ENCODE assay signal across 19 cellular contexts in the genomic region with DNA sequence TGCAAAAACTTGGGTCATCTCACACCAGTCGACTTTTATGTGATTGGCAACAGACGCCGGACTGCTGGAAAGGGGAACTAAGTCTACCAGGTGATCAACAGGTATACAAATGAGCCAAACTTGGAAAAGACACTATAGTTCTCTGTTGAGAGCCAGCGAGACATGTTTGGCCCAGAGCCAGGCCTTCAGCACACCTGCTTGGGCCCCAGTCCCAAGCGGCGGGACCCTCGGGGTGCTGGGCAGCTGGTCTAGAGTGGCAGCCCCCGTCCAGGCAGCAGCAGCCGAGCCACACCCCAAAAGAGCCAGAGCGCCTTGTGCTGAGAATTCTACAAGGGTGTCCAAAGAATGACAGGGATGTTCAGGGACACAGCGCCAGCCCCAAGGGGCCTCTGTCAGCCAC. TPM values are rescaled to one million over a fixed set of nuclear protein-coding genes. Genes with fewer than 3 reads are reported as not detected.
DNase-seq lines count a peak whose midpoint lies in the region; ATAC-seq, FAIRE-seq and TF ChIP-seq lines count a peak whose summit lies in the region.
"Had no signal": no experiment of that assay in that cellular context is flagged by ENCODE, and none has a peak within 500 bp of the region (broad histone marks: within the 10 kb centered on the region; RNA-seq: fewer than 3 reads in every experiment).

No MANE protein-coding gene starts in this region.

- in situ Hi-C loops in HepG2 (cut with HindIII; ENCODE audit: extremely low pct_ligation_motif_present, low pct_unique_long_range_greater_than_20kb), result no loop called here

- H3K27me3 ChIP-seq in right atrium auricular region (no peaks in the 10 kb centered on the region), SU-DHL-6 (ENCODE audit: low read length) (no peaks in the 10 kb centered on the region), HepG2 (ENCODE audit: control insufficient read depth in 1 of 2, insufficient read depth in 2 of 2, low read length in 2 of 2) (no peaks in the 10 kb centered on the region), stomach smooth muscle (ENCODE audit: control insufficient read depth in 1 of 2, insufficient read depth in 2 of 2, low read length in 2 of 2) (no peaks in the 10 kb centered on the region)
- H3K27me3 ChIP-seq: SJSA1 had no signal

- ATAC-seq in Right ventricle myocardium inferior, result no peak
- no peak for ATAC-seq in HepG2
- no peak for ATAC-seq in HG03342 (IDR thresholded peaks at IDR 0.05; ENCODE audit: unreplicated experiment)
- ATAC-seq: GM12878, GM23338 had no signal

- H4K20me1 ChIP-seq in SU-DHL-6 (ENCODE audit: low read depth, low read length), result no peaks in the 10 kb centered on the region
- peaks cover 4% of the 10 kb centered on the region for H4K20me1 ChIP-seq in HepG2 (ENCODE audit: insufficient read depth, low read length)

- peak; percentile 39 for DNase-seq in Right ventricle myocardium inferior (ENCODE audit: missing footprints)
- DNase-seq in right atrium auricular region (ENCODE audit: low spot score), result no peak
- no peak for DNase-seq in HepG2 (ENCODE audit: low spot score)
- no peak for DNase-seq in T-helper 2 cell
- DNase-seq: C1 segment of cervical spinal cord, GDM1, Kasumi-1, MM.1S, NCI-H1092 treated with DMSO at 0.1 percent for 48 hours, NCI-H1694 treated with DMSO at 0.1 percent for 48 hours, NCI-H526 treated with DMSO at 0.1 percent for 48 hours, PC-9 had no signal

- H3K9ac ChIP-seq in SU-DHL-6 (ENCODE audit: low read length) (no peak overlapping the region), HepG2 (ENCODE audit: insufficient read depth, low read depth, low read length) (no peak overlapping the region), stomach smooth muscle (ENCODE audit: low read length in 2 of 2) (no peak overlapping the region)

- H3K79me2 ChIP-seq in SU-DHL-6 (ENCODE audit: insufficient read depth, low read length) (no peaks in the 10 kb centered on the region), HepG2 (ENCODE audit: insufficient read depth, low read length) (no peaks in the 10 kb centered on the region)

- H3K9me2 ChIP-seq in SU-DHL-6 (replicated peaks; ENCODE audit: insufficient read depth, low read length), result no peaks in the 10 kb centered on the region

- H3F3A ChIP-seq in SU-DHL-6 (ENCODE audit: insufficient read depth), result no peaks in the 10 kb centered on the region

- no peak overlapping the region for H3K27ac ChIP-seq in right atrium auricular region
- 0 out of 2 replicates have a peak overlapping the region, but pooled peaks have one; percentile 20 for H3K27ac ChIP-seq in SU-DHL-6 (ENCODE audit: low read depth, low read length)
- no peak overlapping the region for H3K27ac ChIP-seq in HepG2 (ENCODE audit: extremely low read length, insufficient read depth, low read length)
- H3K27ac ChIP-seq in stomach smooth muscle (ENCODE audit: low read length), result peak overlapping the region; percentile 24
- H3K27ac ChIP-seq: PC-9, SJSA1 had no signal

- no peak for TF ChIP-seq POLR2A in HepG2 (IDR thresholded peaks at IDR 0.05; ENCODE audit: insufficient read depth in 1 of 2, low read depth in 2 of 2, low read length in 2 of 2)

- no peak for TF ChIP-seq RAD21 in HepG2 (CRISPR knock-in tag; IDR thresholded peaks at IDR 0.05)

- peaks cover 0 to 29% of the 10 kb centered on the region in 2 donors for H3K4me1 ChIP-seq in right atrium auricular region
- H3K4me1 ChIP-seq in HepG2 (ENCODE audit: insufficient read depth, low read length), result no peaks in the 10 kb centered on the region
- peaks cover 25% of the 10 kb centered on the region for H3K4me1 ChIP-seq in stomach smooth muscle (ENCODE audit: control insufficient read depth, insufficient read depth, low read length)

- no peak for FAIRE-seq in HepG2 (lab: Jason Lieb, UNC)
- FAIRE-seq: GM12878, GM18507 had no signal

- H2AFZ ChIP-seq in SU-DHL-6 (ENCODE audit: low read depth, low read length, severe bottlenecking) (no peak overlapping the region), HepG2 (ENCODE audit: low read length) (no peak overlapping the region)
- H2AFZ ChIP-seq: GM23338, PC-9 had no signal

- H3K4me2 ChIP-seq in SU-DHL-6 (ENCODE audit: low read depth, low read length, poor library complexity, severe bottlenecking) (no peak overlapping the region), HepG2 (ENCODE audit: low read depth, low read length) (no peak overlapping the region)
- H3K4me2 ChIP-seq: GM23338, PC-9 had no signal

- no peak for TF ChIP-seq CTCF in right atrium auricular region (IDR thresholded peaks at IDR 0.05)
- TF ChIP-seq CTCF in SU-DHL-6 (IDR thresholded peaks at IDR 0.05; ENCODE audit: insufficient read depth, low read length, poor library complexity, severe bottlenecking), result no peak
- no peak for TF ChIP-seq CTCF in HepG2 (CRISPR knock-in tag; IDR thresholded peaks at IDR 0.05)

- intact Hi-C loops in Right ventricle myocardium inferior (cut with DNase I) (no loop called here), HepG2 (cut with micrococcal nuclease; ENCODE audit: unreplicated experiment) (no loop called here)

- H3K36me3 ChIP-seq in right atrium auricular region (peaks cover 46% of the 10 kb centered on the region), SU-DHL-6 (ENCODE audit: low read length) (no peaks in the 10 kb centered on the region), HepG2 (replicated peaks in 1 of 2; ENCODE audit: control insufficient read depth in 1 of 2, insufficient read depth in 2 of 2, low read length in 2 of 2) (peaks cover 12 to 52% of the 10 kb centered on the region in 2 experiments; a peak in 4 of 5 replicates), stomach smooth muscle (ENCODE audit: control insufficient read depth in 2 of 2, insufficient read depth in 2 of 2, low read length in 2 of 2) (peaks cover 41 to 46% of the 10 kb centered on the region in 2 donors)

- H3K9me3 ChIP-seq in right atrium auricular region, result no peaks in the 10 kb centered on the region
- no peaks in the 10 kb centered on the region for H3K9me3 ChIP-seq in SU-DHL-6 (ENCODE audit: insufficient read depth, low read length)
- no peaks in the 10 kb centered on the region for H3K9me3 ChIP-seq in HepG2 (ENCODE audit: low read length)
- H3K9me3 ChIP-seq in stomach smooth muscle (ENCODE audit: control insufficient read depth in 2 of 2, low read length in 2 of 2), result no peaks in the 10 kb centered on the region
- H3K9me3 ChIP-seq: SJSA1 had no signal

- no peak overlapping the region for H3K4me3 ChIP-seq in right atrium auricular region
- no peak overlapping the region for H3K4me3 ChIP-seq in SU-DHL-6 (ENCODE audit: insufficient read depth, low read length, poor library complexity, severe bottlenecking)
- H3K4me3 ChIP-seq in HepG2 (replicated peaks in 1 of 3; ENCODE audit: insufficient read depth in 1 of 3, low read depth in 2 of 3, low read length in 3 of 3), result no peak overlapping the region
- H3K4me3 ChIP-seq in stomach smooth muscle (ENCODE audit: low read length in 2 of 2), result no peak overlapping the region
- H3K4me3 ChIP-seq: GM12878, GM23338, PC-9, SJSA1 had no signal

- CTCF ChIA-PET in HepG2 (lab: Yijun Ruan, JAX; ENCODE audit: low intra/inter-chr PET ratio, low total read pairs), result no interaction called here

- TF ChIP-seq EP300 in HepG2 (IDR thresholded peaks at IDR 0.05; ENCODE audit: low read depth in 2 of 2, low read length in 2 of 2) (no peak), HepG2 (CRISPR knock-in tag; IDR thresholded peaks at IDR 0.05; ENCODE audit: borderline replicate concordance) (no peak)

- 93% methylated on average over 7 of the region's 11 CpGs for WGBS in HepG2 (ENCODE audit: low lambda C conversion rate)

- POLR2A ChIA-PET in HepG2 (lab: Yijun Ruan, JAX), result no interaction called here

- BruUV-seq in HepG2 (replicated peaks; lab: Mats Ljungman, UMichigan), result no TSS peak

TF ChIP-seq in HepG2, 621 proteins besides CTCF, POLR2A, EP300 and RAD21:
- peak; percentile 47 for TF ChIP-seq AGO2 (optimal IDR thresholded peaks at IDR 0.05; ENCODE audit: low read depth, low read length)
- no peak for TF ChIP-seq ZNF12 (CRISPR knock-in tag; IDR thresholded peaks at IDR 0.05)
- TF ChIP-seq SRSF1 (optimal IDR thresholded peaks at IDR 0.05; ENCODE audit: low read depth, low read length), result no peak

RNA-seq across cellular contexts. Expression of a gene that starts 28.0 kb away (rescaled TPM):
- 27.9 TPM for total RNA-seq in Right ventricle myocardium inferior
- total RNA-seq in right atrium auricular region, result 10 to 100 TPM; 16.8 to 17.4 TPM
- total RNA-seq in HepG2 (2016; rRNA removed; fragmentation: Illumina TruSeq; extraction: Trizol), result 18.5 and 19.0 TPM in 2 replicates
- 5.5 and 6.3 TPM in 2 replicates for total RNA-seq in HepG2 (2016; cell fraction: cytosol; rRNA removed; fragmentation: Illumina TruSeq; extraction: Trizol; ENCODE audit: low read depth)
- total RNA-seq in HepG2 (2016; cell fraction: insoluble cytoplasmic fraction; rRNA removed; fragmentation: Illumina TruSeq; extraction: Trizol), result 18.9 and 19.7 TPM in 2 replicates
- total RNA-seq in HepG2 (2016; cell fraction: membrane; rRNA removed; fragmentation: Illumina TruSeq; extraction: Trizol), result 12.5 and 13.8 TPM in 2 replicates
- 20.9 and 21.0 TPM in 2 replicates for total RNA-seq in HepG2 (2016; cell fraction: nucleus; rRNA removed; fragmentation: Illumina TruSeq; extraction: Trizol)
- 23.2 and 27.0 TPM in 2 replicates for polyA plus RNA-seq in HepG2 (2011; rRNA removed)
- 24.7 and 25.6 TPM in 2 replicates for polyA plus RNA-seq in HepG2 (2011; cell fraction: cytosol; rRNA removed)
- 81.1 and 85.3 TPM in 2 replicates for polyA plus RNA-seq in HepG2 (2011; cell fraction: nucleus; rRNA removed)
- polyA plus RNA-seq in HepG2 (2012), result 18.2 and 22.0 TPM in 2 replicates
- 5.1 and 5.8 TPM in 2 replicates for polyA plus RNA-seq in HepG2 (2016; cell fraction: cytosol; fragmentation: Illumina TruSeq; extraction: Trizol; ENCODE audit: low read depth)
- 18.8 and 20.5 TPM in 2 replicates for polyA plus RNA-seq in HepG2 (2016; cell fraction: insoluble cytoplasmic fraction; fragmentation: Illumina TruSeq; extraction: Trizol; ENCODE audit: low read depth)
- 10.7 and 10.9 TPM in 2 replicates for polyA plus RNA-seq in HepG2 (2016; cell fraction: membrane; fragmentation: Illumina TruSeq; extraction: Trizol; ENCODE audit: low read depth)
- polyA plus RNA-seq in HepG2 (2016; cell fraction: nucleus; fragmentation: Illumina TruSeq; extraction: Trizol; ENCODE audit: insufficient read depth, low read depth), result 43.2 and 44.7 TPM in 2 replicates
- polyA minus RNA-seq in HepG2 (2011; rRNA and poly(A)+ RNA removed; ENCODE audit: low replicate concordance), result 19.3 and 20.3 TPM in 2 replicates
- polyA minus RNA-seq in HepG2 (2011; cell fraction: cytosol; rRNA and poly(A)+ RNA removed), result 4.0 and 5.5 TPM in 2 replicates
- polyA minus RNA-seq in HepG2 (2011; cell fraction: nucleus; rRNA and poly(A)+ RNA removed), result 19.4 and 22.9 TPM in 2 replicates

Comparison
In these comparisons a context has a peak if more than half of its experiments do, and no peak if none do; other contexts are left out.
1. H3K27ac ChIP-seq: peak in SU-DHL-6 (single experiment) and stomach smooth muscle (single experiment); none in right atrium auricular region (0 of 2) and HepG2 (single experiment).